ENCODE assay signal across 11 cellular contexts in the genomic region with DNA sequence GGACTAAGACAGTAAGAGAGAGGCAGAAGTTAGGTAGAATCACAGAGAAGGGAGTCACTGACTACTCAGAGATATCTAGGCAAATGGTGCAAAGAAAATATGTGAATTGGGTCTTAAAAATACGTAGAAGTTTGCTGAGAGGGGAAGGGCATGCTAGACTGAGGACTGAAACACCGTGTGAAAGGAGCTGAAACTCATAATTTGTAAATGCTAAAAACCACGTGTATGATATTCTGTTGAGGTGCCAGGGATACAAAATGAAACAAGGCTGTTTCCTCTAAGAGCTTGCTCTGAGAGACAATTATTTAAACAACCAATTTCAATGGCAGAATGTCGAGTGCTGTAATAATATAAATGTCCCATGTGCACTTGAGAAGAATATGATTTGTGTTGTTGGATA. TPM values are rescaled to one million over a fixed set of nuclear protein-coding genes. Genes with fewer than 3 reads are reported as not detected.
DNase-seq lines count a peak whose midpoint lies in the region; ATAC-seq and TF ChIP-seq lines count a peak whose summit lies in the region.
"Had no signal": no experiment of that assay in that cellular context is flagged by ENCODE, and none has a peak within 500 bp of the region (broad histone marks: within the 10 kb centered on the region; RNA-seq: fewer than 3 reads in every experiment).

No MANE protein-coding gene starts in this region.

- H3K9ac ChIP-seq in PC-3 (ENCODE audit: low read length), result no peak overlapping the region

- no peak overlapping the region for H3K4me2 ChIP-seq in PC-3 (ENCODE audit: low read length)

- peaks cover 12% of the 10 kb centered on the region; the same call in 1 of the 2 replicates for H3K36me3 ChIP-seq in PC-3 (ENCODE audit: low read depth, low read length)

- H3K4me1 ChIP-seq in PC-3 (ENCODE audit: insufficient read depth, low read length), result no peaks in the 10 kb centered on the region

- no peaks in the 10 kb centered on the region for H3F3A ChIP-seq in PC-3 (ENCODE audit: low read length, unreplicated experiment)

- no peaks in the 10 kb centered on the region for H3K27me3 Mint-ChIP-seq in activated naive CD4-positive, alpha-beta T cell treated with anti-CD3 and anti-CD28 coated beads, Interleukin-2, amount 50 U/mL, for 24 hours
- H3K27me3 Mint-ChIP-seq in activated naive CD4-positive, alpha-beta T cell treated with anti-CD3 and anti-CD28 coated beads, Interleukin-2, amount 10 ng/mL, durations not matched to agents 7 days and 5 days, result no peaks in the 10 kb centered on the region
- H3K27me3 Mint-ChIP-seq in activated CD8-positive, alpha-beta T cell treated with anti-CD3 and anti-CD28 coated beads for 36 hours, result no peaks in the 10 kb centered on the region
- H3K27me3 Mint-ChIP-seq in stimulated activated naive B cell treated with anti-CD40 and anti-IgM and Interleukin-4, amounts not matched to agents 10 μg/mL and 1 μg/mL and 100 μg/mL, for 72 hours, result no peaks in the 10 kb centered on the region

- TF ChIP-seq CTCF in activated CD8-positive, alpha-beta T cell treated with anti-CD3 and anti-CD28 coated beads for 36 hours (IDR thresholded peaks at IDR 0.05), result no peak
- TF ChIP-seq CTCF in PC-3 (conservative IDR thresholded peaks at IDR 0.05; ENCODE audit: low read depth, low read length), result no peak

- no peak overlapping the region for H3K27ac ChIP-seq in PC-3 (ENCODE audit: low read length)
- H3K27ac ChIP-seq: coronary artery had no signal

- no peaks in the 10 kb centered on the region for H3K9me2 ChIP-seq in PC-3 (replicated peaks; ENCODE audit: low read length)

- H3K27ac Mint-ChIP-seq in activated naive CD4-positive, alpha-beta T cell treated with anti-CD3 and anti-CD28 coated beads, Interleukin-2, amount 50 U/mL, for 24 hours, result peak overlapping the region; percentile 10
- no peak overlapping the region for H3K27ac Mint-ChIP-seq in activated naive CD4-positive, alpha-beta T cell treated with anti-CD3 and anti-CD28 coated beads, Interleukin-2, amount 10 ng/mL, durations not matched to agents 7 days and 5 days
- peak overlapping the region; percentile 80 for H3K27ac Mint-ChIP-seq in activated CD8-positive, alpha-beta T cell treated with anti-CD3 and anti-CD28 coated beads for 36 hours
- peak overlapping the region; percentile 77 for H3K27ac Mint-ChIP-seq in stimulated activated naive B cell treated with anti-CD40 and anti-IgM and Interleukin-4, amounts not matched to agents 10 μg/mL and 1 μg/mL and 100 μg/mL, for 72 hours
- H3K27ac Mint-ChIP-seq: mesothelial cell of epicardium had no signal

- H3K9me3 ChIP-seq in PC-3 (ENCODE audit: low read length), result 0 out of 2 replicates have a peak, but pooled peaks cover 6% of the 10 kb centered on the region

- peak overlapping the region; percentile 8 for H3K4me3 Mint-ChIP-seq in activated naive CD4-positive, alpha-beta T cell treated with anti-CD3 and anti-CD28 coated beads, Interleukin-2, amount 50 U/mL, for 24 hours
- H3K4me3 Mint-ChIP-seq in activated naive CD4-positive, alpha-beta T cell treated with anti-CD3 and anti-CD28 coated beads, Interleukin-2, amount 10 ng/mL, durations not matched to agents 7 days and 5 days, result no peak overlapping the region
- peak overlapping the region; percentile 9 for H3K4me3 Mint-ChIP-seq in activated CD8-positive, alpha-beta T cell treated with anti-CD3 and anti-CD28 coated beads for 36 hours
- peak overlapping the region in 1 of 2 donors; percentile 22 for H3K4me3 Mint-ChIP-seq in stimulated activated naive B cell treated with anti-CD40 and anti-IgM and Interleukin-4, amounts not matched to agents 10 μg/mL and 1 μg/mL and 100 μg/mL, for 72 hours
- H3K4me3 Mint-ChIP-seq: mesothelial cell of epicardium had no signal

- BruUV-seq in PC-3 (replicated peaks; lab: Mats Ljungman, UMichigan), result no TSS peak

- H3K9me3 Mint-ChIP-seq in activated naive CD4-positive, alpha-beta T cell treated with anti-CD3 and anti-CD28 coated beads, Interleukin-2, amount 50 U/mL, for 24 hours, result no peaks in the 10 kb centered on the region
- H3K9me3 Mint-ChIP-seq in activated naive CD4-positive, alpha-beta T cell treated with anti-CD3 and anti-CD28 coated beads, Interleukin-2, amount 10 ng/mL, durations not matched to agents 7 days and 5 days, result peaks cover 20% of the 10 kb centered on the region
- peaks cover 10% of the 10 kb centered on the region for H3K9me3 Mint-ChIP-seq in activated CD8-positive, alpha-beta T cell treated with anti-CD3 and anti-CD28 coated beads for 36 hours
- peaks cover 5 to 10% of the 10 kb centered on the region in 2 donors for H3K9me3 Mint-ChIP-seq in stimulated activated naive B cell treated with anti-CD40 and anti-IgM and Interleukin-4, amounts not matched to agents 10 μg/mL and 1 μg/mL and 100 μg/mL, for 72 hours

- CTCF ChIA-PET in activated naive CD4-positive, alpha-beta T cell treated with anti-CD3 and anti-CD28 coated beads, Interleukin-2, amount 10 ng/mL, durations not matched to agents 7 days and 5 days (lab: Charles Lee), result no interaction called here
- CTCF ChIA-PET in activated CD8-positive, alpha-beta T cell treated with anti-CD3 and anti-CD28 coated beads for 36 hours (lab: Charles Lee), result interaction anchor here (1.1 to 1.4 kb wide), 2 partner anchors 11 to 25 kb away, joined by 3 to 4 read pairs; no protein-coding TSS in a partner anchor
- CTCF ChIA-PET in PC-3 (lab: Charles Lee), result no interaction called here

- H3K79me2 ChIP-seq in PC-3 (ENCODE audit: low read length), result peaks cover 93% of the 10 kb centered on the region

- intact Hi-C loops in activated CD8-positive, alpha-beta T cell treated with anti-CD3 and anti-CD28 coated beads for 36 hours (cut with micrococcal nuclease), result no loop called here
- intact Hi-C loops in PC-3 (cut with micrococcal nuclease), result no loop called here

- POLR2A ChIA-PET in activated CD8-positive, alpha-beta T cell treated with anti-CD3 and anti-CD28 coated beads for 36 hours (lab: Charles Lee), result interaction anchor here (1.2 to 1.3 kb wide), 2 partner anchors 10 to 47 kb away, joined by 3 to 5 read pairs; a partner anchor contains a TSS
- POLR2A ChIA-PET in PC-3 (lab: Charles Lee; ENCODE audit: unreplicated experiment), result interaction anchor here (0.6 kb wide), 1 partner anchor 513 kb away, joined by 30 read pairs; no protein-coding TSS in a partner anchor

- no peaks in the 10 kb centered on the region for H3K27me3 ChIP-seq in PC-3 (ENCODE audit: low read length)

- peaks cover 85% of the 10 kb centered on the region for H3K4me1 Mint-ChIP-seq in activated naive CD4-positive, alpha-beta T cell treated with anti-CD3 and anti-CD28 coated beads, Interleukin-2, amount 50 U/mL, for 24 hours
- H3K4me1 Mint-ChIP-seq in activated naive CD4-positive, alpha-beta T cell treated with anti-CD3 and anti-CD28 coated beads, Interleukin-2, amount 10 ng/mL, durations not matched to agents 7 days and 5 days, result peaks cover 36% of the 10 kb centered on the region
- H3K4me1 Mint-ChIP-seq in activated CD8-positive, alpha-beta T cell treated with anti-CD3 and anti-CD28 coated beads for 36 hours (ENCODE audit: low read depth), result peaks cover 73% of the 10 kb centered on the region
- H3K4me1 Mint-ChIP-seq in stimulated activated naive B cell treated with anti-CD40 and anti-IgM and Interleukin-4, amounts not matched to agents 10 μg/mL and 1 μg/mL and 100 μg/mL, for 72 hours, result peaks cover 47 to 83% of the 10 kb centered on the region in 2 donors
- H3K4me1 Mint-ChIP-seq: mesothelial cell of epicardium had no signal

- H2AFZ ChIP-seq in PC-3 (ENCODE audit: low read length), result no peak overlapping the region

- no peaks in the 10 kb centered on the region for H4K20me1 ChIP-seq in PC-3 (ENCODE audit: low read length)

- no peak for DNase-seq in activated naive CD4-positive, alpha-beta T cell treated with anti-CD3 and anti-CD28 coated beads, Interleukin-2, amount 10 ng/mL, durations not matched to agents 7 days and 5 days
- no peak for DNase-seq in activated CD8-positive, alpha-beta T cell treated with anti-CD3 and anti-CD28 coated beads for 36 hours
- DNase-seq in stimulated activated naive B cell treated with anti-CD40 and anti-IgM and Interleukin-4, amounts not matched to agents 10 μg/mL and 1 μg/mL and 100 μg/mL, for 72 hours, result no peak
- DNase-seq in SIG-M5 (lab: John Stamatoyannopoulos, UW) (no peak), PC-3 (no peak)
- DNase-seq: NCI-H1930 had no signal

- ATAC-seq in HG02885 (IDR thresholded peaks at IDR 0.05; ENCODE audit: poor library complexity, unreplicated experiment) (peak; percentile 71), PC-3 (no peak), GM19455 (IDR thresholded peaks at IDR 0.05; ENCODE audit: unreplicated experiment) (no peak)
- ATAC-seq in activated CD8-positive, alpha-beta T cell treated with anti-CD3 and anti-CD28 coated beads for 36 hours, result peak; percentile 48
- ATAC-seq in stimulated activated naive B cell treated with anti-CD40 and anti-IgM and Interleukin-4, amounts not matched to agents 10 μg/mL and 1 μg/mL and 100 μg/mL, for 72 hours (replicated peaks), result peak; percentile 34 to 48

- H3K4me3 ChIP-seq in PC-3 (ENCODE audit: low read length), result no peak overlapping the region
- H3K4me3 ChIP-seq: coronary artery had no signal

- peaks cover 25% of the 10 kb centered on the region for H3K36me3 Mint-ChIP-seq in activated naive CD4-positive, alpha-beta T cell treated with anti-CD3 and anti-CD28 coated beads, Interleukin-2, amount 50 U/mL, for 24 hours
- peaks cover 41% of the 10 kb centered on the region for H3K36me3 Mint-ChIP-seq in activated naive CD4-positive, alpha-beta T cell treated with anti-CD3 and anti-CD28 coated beads, Interleukin-2, amount 10 ng/mL, durations not matched to agents 7 days and 5 days
- peaks cover 43% of the 10 kb centered on the region for H3K36me3 Mint-ChIP-seq in activated CD8-positive, alpha-beta T cell treated with anti-CD3 and anti-CD28 coated beads for 36 hours (ENCODE audit: low read depth)
- H3K36me3 Mint-ChIP-seq in stimulated activated naive B cell treated with anti-CD40 and anti-IgM and Interleukin-4, amounts not matched to agents 10 μg/mL and 1 μg/mL and 100 μg/mL, for 72 hours, result peaks cover 27 to 53% of the 10 kb centered on the region in 2 donors

RNA-seq across cellular contexts. Expression of a gene that starts 47.2 kb away (rescaled TPM):
- 10 to 100 TPM; 31.9 to 34.7 TPM for total RNA-seq in activated CD8-positive, alpha-beta T cell treated with anti-CD3 and anti-CD28 coated beads for 36 hours
- 15.3 and 16.5 TPM in 2 replicates for total RNA-seq in PC-3 (2014; rRNA removed)

RNA-seq across cellular contexts. Expression of a gene that starts 48.6 kb away (rescaled TPM):
- total RNA-seq in activated CD8-positive, alpha-beta T cell treated with anti-CD3 and anti-CD28 coated beads for 36 hours, result 1 to 10 TPM; 1.0 to 1.2 TPM
- 0.73 and 1.2 TPM in 2 replicates for total RNA-seq in PC-3 (2014; rRNA removed)

Comparison
In these comparisons a context has a peak if more than half of its experiments do, and no peak if none do; other contexts are left out.
1. ATAC-seq: peak in HG02885 (single experiment), activated CD8-positive, alpha-beta T cell treated with anti-CD3 and anti-CD28 coated beads for 36 hours (single experiment) and stimulated activated naive B cell treated with anti-CD40 and anti-IgM and Interleukin-4, amounts not matched to agents 10 μg/mL and 1 μg/mL and 100 μg/mL, for 72 hours (2 of 2); none in PC-3 (single experiment) and GM19455 (single experiment).